ENCODE assay signal across 29 cellular contexts in the genomic region with DNA sequence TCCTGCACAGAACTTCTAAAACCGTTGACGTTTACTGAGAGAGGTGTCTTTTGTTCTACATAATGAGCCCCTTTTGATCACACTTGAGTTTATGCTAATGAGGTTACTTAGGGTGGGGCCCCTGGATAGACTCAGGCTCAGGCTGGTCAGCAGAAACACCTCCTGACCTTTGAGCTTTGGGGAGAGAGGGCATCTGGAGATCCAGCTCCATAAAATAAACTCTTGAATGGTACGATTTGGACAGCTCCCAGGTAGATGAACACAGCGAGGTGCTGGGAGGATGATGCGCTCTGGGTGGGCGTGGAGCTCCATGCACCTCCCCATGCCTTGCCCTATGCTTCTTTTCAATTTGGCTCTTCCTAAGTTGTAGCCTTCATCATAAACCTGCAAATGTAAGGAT.
"Had no signal": no experiment of that assay in that cellular context is flagged by ENCODE, and none has a peak within 500 bp of the region (broad histone marks: within the 10 kb centered on the region; RNA-seq: fewer than 3 reads in every experiment).

No MANE protein-coding gene starts in this region.

- ATAC-seq: activated CD8-positive, alpha-beta T cell treated with anti-CD3 and anti-CD28 coated beads for 36 hours; activated T-cell treated with anti-CD3 and anti-CD28 coated beads, Interleukin-2, amount 50 U/mL, for 72 hours; activated T-helper 17 cell treated with anti-CD3 and anti-CD28 coated beads, Interleukin-2, amount 50 U/mL, for 72 hours; Panc1 had no signal

- H3K36me3 ChIP-seq: brain microvascular endothelial cell, cardiac muscle cell, MG63 had no signal

- H3K4me3 ChIP-seq: cardiac muscle cell, MG63, SJCRH30, SK-N-MC had no signal

- H3K9me3 ChIP-seq: MG63, SJCRH30 had no signal

- H3K27me3 ChIP-seq: brain microvascular endothelial cell, cardiac muscle cell, MG63, SJCRH30 had no signal

- H3K27ac ChIP-seq: brain microvascular endothelial cell, cardiac muscle cell, SJCRH30, SK-N-MC had no signal

- DNase-seq: activated CD4-positive, alpha-beta T cell treated with anti-CD3 and anti-CD28 coated beads, Interleukin-2, amount 10 ng/mL, durations not matched to agents 24 days and 14 days; activated CD4-positive, alpha-beta T cell treated with anti-CD3 and anti-CD28 coated beads, Interleukin-2, amount 50 U/mL, for 4 hours; activated CD8-positive, alpha-beta T cell treated with anti-CD3 and anti-CD28 coated beads for 36 hours; activated effector memory CD4-positive, alpha-beta T cell treated with anti-CD3 and anti-CD28 coated beads, Interleukin-2, amount 50 U/mL, for 16 hours; activated naive CD4-positive, alpha-beta T cell; activated naive CD4-positive, alpha-beta T cell treated with anti-CD3 and anti-CD28 coated beads, Interleukin-2, amount 50 U/mL, for 16 hours; activated naive CD8-positive, alpha-beta T cell treated with anti-CD3 and anti-CD28 coated beads for 36 hours; activated T-cell treated with anti-CD3 and anti-CD28 coated beads, Interleukin-2, amount 50 U/mL, for 1 hour; activated T-cell treated with anti-CD3 and anti-CD28 coated beads, Interleukin-2, amount 50 U/mL, for 72 hours; amniotic stem cell; aorta; brain microvascular endothelial cell; Kasumi-1; KG1; MG63; MV-4-11; NCI-H1092; NCI-H1417 treated with DMSO at 0.1 percent for 48 hours; NCI-H1930; NCI-H2081 treated with DMSO at 0.1 percent for 48 hours; NCI-H345; NCI-H524 treated with DMSO at 0.1 percent for 48 hours; SHP77; SJCRH30; T1000 had no signal
